Comparison of ENCODE assay signal across 21 cellular contexts in the genomic region with DNA sequence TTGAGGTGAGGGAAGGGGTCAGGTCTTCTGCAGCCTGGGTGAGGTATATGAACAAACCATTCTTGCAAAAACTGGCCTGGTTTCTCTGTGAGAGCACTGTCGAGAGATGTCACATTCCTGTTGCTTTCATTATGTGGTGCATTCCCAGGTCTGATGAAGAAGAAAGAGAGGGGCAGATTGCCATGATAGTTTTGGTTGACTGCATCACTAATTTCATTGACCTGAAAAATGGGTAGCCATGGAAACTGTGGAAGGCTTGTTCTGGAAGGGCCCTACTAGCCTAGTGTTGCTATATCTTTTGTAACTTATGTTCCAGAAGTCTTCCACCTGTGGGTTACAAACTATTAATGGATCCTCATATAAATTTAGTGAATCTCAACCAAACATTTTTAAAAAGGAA. TPM values are rescaled to one million over a fixed set of nuclear protein-coding genes. Genes with fewer than 3 reads are reported as not detected.
A peak's percentile ranks its signal among the peaks of the same experiment; 100 is the strongest.
DNase-seq lines count a peak whose midpoint lies in the region; ATAC-seq and TF ChIP-seq lines count a peak whose summit lies in the region.
"Had no signal": no experiment of that assay in that cellular context is flagged by ENCODE, and none has a peak within 500 bp of the region (broad histone marks: within the 10 kb centered on the region; RNA-seq: fewer than 3 reads in every experiment).

No MANE protein-coding gene starts in this region.

- intact Hi-C loops in activated CD8-positive, alpha-beta T cell treated with anti-CD3 and anti-CD28 coated beads for 36 hours (cut with micrococcal nuclease), result no loop called here

- H3K4me3 Mint-ChIP-seq in activated CD8-positive, alpha-beta T cell treated with anti-CD3 and anti-CD28 coated beads for 36 hours, result no peak overlapping the region
- H3K4me3 Mint-ChIP-seq in activated CD8-positive, alpha-beta T cell treated with anti-CD3 and anti-CD28 coated beads, Interleukin-2, amount 10 ng/mL, durations not matched to agents 7 days and 5 days, result no peak overlapping the region
- no peak overlapping the region for H3K4me3 Mint-ChIP-seq in activated naive CD8-positive, alpha-beta T cell treated with anti-CD3 and anti-CD28 coated beads, Interleukin-2, amount 50 U/mL, for 24 hours
- H3K4me3 Mint-ChIP-seq: central memory CD8-positive, alpha-beta T cell had no signal

- H3K4me2 ChIP-seq in parathyroid adenoma (ENCODE audit: low read length), result peak overlapping the region; percentile 5
- H3K4me2 ChIP-seq: hepatocyte had no signal

- H2AFZ ChIP-seq in parathyroid adenoma, result no peak overlapping the region
- H2AFZ ChIP-seq: hepatocyte had no signal

- H3K9me3 ChIP-seq in parathyroid adenoma (ENCODE audit: control insufficient read depth, low read length), result no peaks in the 10 kb centered on the region
- H3K9me3 ChIP-seq: gastroesophageal sphincter, transverse colon had no signal

- H3K27ac Mint-ChIP-seq in activated CD8-positive, alpha-beta T cell treated with anti-CD3 and anti-CD28 coated beads for 36 hours, result peak overlapping the region; percentile 85
- H3K27ac Mint-ChIP-seq in activated CD8-positive, alpha-beta T cell treated with anti-CD3 and anti-CD28 coated beads, Interleukin-2, amount 10 ng/mL, durations not matched to agents 7 days and 5 days, result no peak overlapping the region
- H3K27ac Mint-ChIP-seq in activated naive CD8-positive, alpha-beta T cell treated with anti-CD3 and anti-CD28 coated beads, Interleukin-2, amount 50 U/mL, for 24 hours, result peak overlapping the region; percentile 85

- H3K9ac ChIP-seq in parathyroid adenoma, result no peak overlapping the region

- ATAC-seq in activated CD8-positive, alpha-beta T cell treated with anti-CD3 and anti-CD28 coated beads for 36 hours, result no peak
- ATAC-seq in activated CD8-positive, alpha-beta T cell treated with anti-CD3 and anti-CD28 coated beads, Interleukin-2, amount 10 ng/mL, durations not matched to agents 7 days and 5 days, result no peak
- no peak for ATAC-seq in activated naive CD8-positive, alpha-beta T cell treated with anti-CD3 and anti-CD28 coated beads, Interleukin-2, amount 50 U/mL, for 24 hours
- ATAC-seq in HG02763 (IDR thresholded peaks at IDR 0.05; ENCODE audit: unreplicated experiment), result no peak
- ATAC-seq: gastroesophageal sphincter, HepG2, left lobe of liver had no signal

- H3K4me1 ChIP-seq in parathyroid adenoma, result peaks cover 4% of the 10 kb centered on the region
- H3K4me1 ChIP-seq: gastroesophageal sphincter had no signal

- TF ChIP-seq CTCF in activated CD8-positive, alpha-beta T cell treated with anti-CD3 and anti-CD28 coated beads for 36 hours (IDR thresholded peaks at IDR 0.05), result no peak
- TF ChIP-seq CTCF in NB4 (IDR thresholded peaks at IDR 0.05; ENCODE audit: low read depth, low read length) (no peak), parathyroid adenoma (IDR thresholded peaks at IDR 0.05) (no peak)

- CTCF ChIA-PET in activated CD8-positive, alpha-beta T cell treated with anti-CD3 and anti-CD28 coated beads for 36 hours (lab: Charles Lee), result interaction anchor here (1.2 to 6.3 kb wide), 6 partner anchors 15 to 419 kb away, joined by 4 to 165 read pairs (median 6); no protein-coding TSS in a partner anchor
- CTCF ChIA-PET in activated CD8-positive, alpha-beta T cell treated with anti-CD3 and anti-CD28 coated beads, Interleukin-2, amount 10 ng/mL, durations not matched to agents 7 days and 5 days (lab: Charles Lee), result interaction anchor here (1.9 to 6.6 kb wide), 11 partner anchors 8 to 99 kb away, joined by 5 to 198 read pairs (median 11); partner anchors contain the start of gene CYBB

- POLR2A ChIA-PET in activated CD8-positive, alpha-beta T cell treated with anti-CD3 and anti-CD28 coated beads for 36 hours (lab: Charles Lee), result no interaction called here
- POLR2A ChIA-PET in activated CD8-positive, alpha-beta T cell treated with anti-CD3 and anti-CD28 coated beads, Interleukin-2, amount 10 ng/mL, durations not matched to agents 7 days and 5 days (lab: Charles Lee), result interaction anchor here (1.9 kb wide), 1 partner anchor 8 kb away, joined by 4 read pairs; no protein-coding TSS in a partner anchor

- H3K27me3 Mint-ChIP-seq in activated CD8-positive, alpha-beta T cell treated with anti-CD3 and anti-CD28 coated beads for 36 hours, result no peaks in the 10 kb centered on the region
- H3K27me3 Mint-ChIP-seq in activated CD8-positive, alpha-beta T cell treated with anti-CD3 and anti-CD28 coated beads, Interleukin-2, amount 10 ng/mL, durations not matched to agents 7 days and 5 days (ENCODE audit: low read depth), result peaks cover 2% of the 10 kb centered on the region
- H3K27me3 Mint-ChIP-seq in activated naive CD8-positive, alpha-beta T cell treated with anti-CD3 and anti-CD28 coated beads, Interleukin-2, amount 50 U/mL, for 24 hours, result no peaks in the 10 kb centered on the region
- H3K27me3 Mint-ChIP-seq: central memory CD8-positive, alpha-beta T cell had no signal

- H3K79me2 ChIP-seq in parathyroid adenoma, result no peaks in the 10 kb centered on the region
- H3K79me2 ChIP-seq: hepatocyte had no signal

- no peaks in the 10 kb centered on the region for H3K36me3 Mint-ChIP-seq in activated CD8-positive, alpha-beta T cell treated with anti-CD3 and anti-CD28 coated beads for 36 hours (ENCODE audit: low read depth)
- peaks cover 5% of the 10 kb centered on the region for H3K36me3 Mint-ChIP-seq in activated CD8-positive, alpha-beta T cell treated with anti-CD3 and anti-CD28 coated beads, Interleukin-2, amount 10 ng/mL, durations not matched to agents 7 days and 5 days (ENCODE audit: low read depth)
- H3K36me3 Mint-ChIP-seq in activated naive CD8-positive, alpha-beta T cell treated with anti-CD3 and anti-CD28 coated beads, Interleukin-2, amount 50 U/mL, for 24 hours (ENCODE audit: low read depth), result no peaks in the 10 kb centered on the region

- peaks cover 3% of the 10 kb centered on the region for H3K9me3 Mint-ChIP-seq in activated CD8-positive, alpha-beta T cell treated with anti-CD3 and anti-CD28 coated beads for 36 hours
- H3K9me3 Mint-ChIP-seq in activated CD8-positive, alpha-beta T cell treated with anti-CD3 and anti-CD28 coated beads, Interleukin-2, amount 10 ng/mL, durations not matched to agents 7 days and 5 days (ENCODE audit: insufficient read depth), result no peaks in the 10 kb centered on the region
- no peaks in the 10 kb centered on the region for H3K9me3 Mint-ChIP-seq in activated naive CD8-positive, alpha-beta T cell treated with anti-CD3 and anti-CD28 coated beads, Interleukin-2, amount 50 U/mL, for 24 hours
- H3K9me3 Mint-ChIP-seq: central memory CD8-positive, alpha-beta T cell had no signal

- H3K27me3 ChIP-seq in parathyroid adenoma (ENCODE audit: control insufficient read depth, insufficient read depth, low read length), result no peaks in the 10 kb centered on the region
- H3K27me3 ChIP-seq: gastroesophageal sphincter, hepatocyte, transverse colon had no signal

- TF ChIP-seq POLR2A in NB4 (IDR thresholded peaks at IDR 0.05; ENCODE audit: extremely low read depth, insufficient read length), result no peak

- peaks cover 18% of the 10 kb centered on the region for H3K4me1 Mint-ChIP-seq in activated CD8-positive, alpha-beta T cell treated with anti-CD3 and anti-CD28 coated beads for 36 hours (ENCODE audit: low read depth)
- H3K4me1 Mint-ChIP-seq in activated CD8-positive, alpha-beta T cell treated with anti-CD3 and anti-CD28 coated beads, Interleukin-2, amount 10 ng/mL, durations not matched to agents 7 days and 5 days (ENCODE audit: low read depth), result peaks cover 18% of the 10 kb centered on the region
- H3K4me1 Mint-ChIP-seq in activated naive CD8-positive, alpha-beta T cell treated with anti-CD3 and anti-CD28 coated beads, Interleukin-2, amount 50 U/mL, for 24 hours, result peaks cover 29% of the 10 kb centered on the region

- no peak overlapping the region for H3K27ac ChIP-seq in parathyroid adenoma
- H3K27ac ChIP-seq: gastroesophageal sphincter, hepatocyte, transverse colon had no signal

- DNase-seq in activated CD8-positive, alpha-beta T cell treated with anti-CD3 and anti-CD28 coated beads for 36 hours, result no peak
- no peak for DNase-seq in activated CD8-positive, alpha-beta T cell treated with anti-CD3 and anti-CD28 coated beads, Interleukin-2, amount 10 ng/mL, durations not matched to agents 7 days and 5 days
- no peak for DNase-seq in NB4 (ENCODE audit: low read depth)
- DNase-seq in activated naive CD8-positive, alpha-beta T cell treated with anti-CD3 and anti-CD28 coated beads, Interleukin-2, amount 50 U/mL, for 24 hours, result no peak
- no peak for DNase-seq in GM19240 (ENCODE audit: insufficient read length, low spot score)
- no peak for DNase-seq in UCSD-AML1 (lab: John Stamatoyannopoulos, UW; ENCODE audit: unreplicated experiment)
- DNase-seq: 8988T; activated CD4-positive, alpha-beta T cell treated with anti-CD3 and anti-CD28 coated beads for 4 hours; DMS53; NCI-H146; NCI-H2107; NCI-H774; transverse colon had no signal

- no peaks in the 10 kb centered on the region for H3K36me3 ChIP-seq in parathyroid adenoma (ENCODE audit: control insufficient read depth, insufficient read depth, low read length)
- H3K36me3 ChIP-seq: gastroesophageal sphincter, transverse colon had no signal

- H3K4me3 ChIP-seq in NB4 (ENCODE audit: low read depth, low read length), result peak overlapping the region; percentile 16
- no peak overlapping the region for H3K4me3 ChIP-seq in parathyroid adenoma (ENCODE audit: low read depth, low read length)
- H3K4me3 ChIP-seq: gastroesophageal sphincter, hepatocyte, transverse colon had no signal

RNA-seq across cellular contexts. Expression of gene CYBB, which starts 32.9 kb away (rescaled TPM):
- total RNA-seq in activated CD8-positive, alpha-beta T cell treated with anti-CD3 and anti-CD28 coated beads for 36 hours, result under 1 TPM; 0.07 to 0.25 TPM
- not detected for total RNA-seq in activated CD8-positive, alpha-beta T cell treated with anti-CD3 and anti-CD28 coated beads, Interleukin-2, amount 10 ng/mL, durations not matched to agents 7 days and 5 days
- total RNA-seq: HepG2, pulmonary artery endothelial cell had no signal
